ENCODE assay signal across 8 cellular contexts in the genomic region with DNA sequence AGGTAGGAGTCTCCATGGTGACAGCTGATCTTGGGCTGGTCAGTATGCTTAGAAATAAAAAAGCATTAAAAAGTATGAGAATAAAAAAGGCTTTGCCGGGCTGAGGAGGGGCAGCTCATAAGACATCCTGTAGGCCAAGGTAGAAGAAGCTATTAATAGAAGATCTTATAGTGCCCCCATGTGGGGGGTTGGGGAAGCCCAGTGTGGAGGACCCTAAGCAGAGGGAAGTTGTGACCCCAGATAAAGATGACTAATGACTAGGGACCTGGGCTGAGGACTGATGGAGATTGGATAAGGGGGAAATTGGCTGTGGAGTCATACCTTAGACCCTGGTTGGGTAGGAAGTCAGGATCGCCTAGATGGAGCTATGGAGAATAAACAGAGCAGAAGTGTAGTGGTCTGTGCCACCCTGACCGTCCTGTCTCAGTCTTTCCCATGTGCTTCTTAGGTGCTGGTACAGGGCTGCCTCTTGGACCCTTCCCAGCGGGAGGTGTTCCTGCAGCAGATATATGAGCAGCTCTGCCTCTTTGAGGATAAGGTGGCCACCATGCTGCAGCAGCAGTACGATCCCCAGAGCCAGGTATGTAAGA. TPM values are rescaled to one million over a fixed set of nuclear protein-coding genes. Genes with fewer than 3 reads are reported as not detected.
DNase-seq lines count a peak whose midpoint lies in the region; ATAC-seq and TF ChIP-seq lines count a peak whose summit lies in the region.

No MANE protein-coding gene starts in this region.

- no peak overlapping the region for H3K4me3 ChIP-seq in CD4-positive, alpha-beta memory T cell (ENCODE audit: low read length in 2 of 2)
- H3K4me3 ChIP-seq in PC-9, result no peak overlapping the region
- H3K4me3 ChIP-seq in fibroblast of villous mesenchyme (ENCODE audit: low read depth, low read length), result no peak overlapping the region
- no peak overlapping the region for H3K4me3 ChIP-seq in parathyroid adenoma (ENCODE audit: low read depth, low read length)

- no peaks in the 10 kb centered on the region for H3K9me2 ChIP-seq in PC-9 (ENCODE audit: insufficient read depth)

- BruUV-seq in PC-9 (replicated peaks; lab: Mats Ljungman, UMichigan), result no TSS peak

- H3K27ac Mint-ChIP-seq in CD4-positive, alpha-beta memory T cell, result peak overlapping the region in 4 of 7 donors; percentile 4 to 87 (median 68)
- H3K27ac Mint-ChIP-seq in activated T-cell treated with anti-CD3 and anti-CD28 coated beads, Interleukin-2, amount 50 U/mL, for 24 hours, result peak overlapping the region; percentile 35
- no peak overlapping the region for H3K27ac Mint-ChIP-seq in type B pancreatic cell

- intact Hi-C loops in CD4-positive, alpha-beta memory T cell (cut with micrococcal nuclease), result loop anchor here (2.0 kb wide), 1 partner anchor 502 kb away; no protein-coding TSS in a partner anchor
- intact Hi-C loops in PC-9 (cut with micrococcal nuclease; ENCODE audit: unreplicated experiment), result loop anchor here (1.0 to 10.0 kb wide), 6 partner anchors 48 to 640 kb away; a partner anchor contains a TSS

- H3K36me3 Mint-ChIP-seq in CD4-positive, alpha-beta memory T cell, result peaks cover 24 to 27% of the 10 kb centered on the region in 2 donors
- peaks cover 43% of the 10 kb centered on the region for H3K36me3 Mint-ChIP-seq in activated T-cell treated with anti-CD3 and anti-CD28 coated beads, Interleukin-2, amount 50 U/mL, for 24 hours (ENCODE audit: low read depth)
- peaks cover 17% of the 10 kb centered on the region for H3K36me3 Mint-ChIP-seq in type B pancreatic cell

- 0 out of 2 replicates have a peak, but pooled peaks cover 3% of the 10 kb centered on the region for H3F3A ChIP-seq in PC-9 (ENCODE audit: insufficient read depth, low read depth)

- DNase-seq in CD4-positive, alpha-beta memory T cell, result peak; percentile 58 to 68 (median 67)
- DNase-seq in HuH-7 (ENCODE audit: low spot score), result peak; percentile 67
- DNase-seq in PC-9, result peak; percentile 44 to 65
- peak; percentile 63 for DNase-seq in activated T-cell treated with anti-CD3 and anti-CD28 coated beads, Interleukin-2, amount 50 U/mL, for 24 hours
- peak; percentile 68 for DNase-seq in fibroblast of villous mesenchyme (ENCODE audit: low read depth)
- DNase-seq in type B pancreatic cell (ENCODE audit: extremely low spot score, unreplicated experiment), result no peak

- H3K27ac ChIP-seq in CD4-positive, alpha-beta memory T cell (ENCODE audit: low read depth, low read length), result no peak overlapping the region
- H3K27ac ChIP-seq in PC-9 (no peak overlapping the region), parathyroid adenoma (no peak overlapping the region)

- H2AFZ ChIP-seq in PC-9 (no peak overlapping the region), parathyroid adenoma (no peak overlapping the region)

- H3K4me2 ChIP-seq in PC-9 (no peak overlapping the region), parathyroid adenoma (ENCODE audit: low read length) (no peak overlapping the region)

- no peaks in the 10 kb centered on the region for H3K4me1 ChIP-seq in CD4-positive, alpha-beta memory T cell (ENCODE audit: insufficient read depth, low read length)
- H3K4me1 ChIP-seq in PC-9 (replicated peaks; ENCODE audit: insufficient read depth), result no peaks in the 10 kb centered on the region
- no peaks in the 10 kb centered on the region for H3K4me1 ChIP-seq in parathyroid adenoma

- H3K27me3 Mint-ChIP-seq in CD4-positive, alpha-beta memory T cell, result no peaks in the 10 kb centered on the region
- H3K27me3 Mint-ChIP-seq in activated T-cell treated with anti-CD3 and anti-CD28 coated beads, Interleukin-2, amount 50 U/mL, for 24 hours, result no peaks in the 10 kb centered on the region
- no peaks in the 10 kb centered on the region for H3K27me3 Mint-ChIP-seq in type B pancreatic cell

- no peak for ATAC-seq in HG02623 (IDR thresholded peaks at IDR 0.05; ENCODE audit: unreplicated experiment)

- no peaks in the 10 kb centered on the region for H3K9me3 ChIP-seq in CD4-positive, alpha-beta memory T cell (ENCODE audit: control insufficient read depth in 1 of 2, low read length in 2 of 2)
- H3K9me3 ChIP-seq in PC-9 (ENCODE audit: insufficient read depth, low read depth) (no peaks in the 10 kb centered on the region), parathyroid adenoma (ENCODE audit: control insufficient read depth, low read length) (no peaks in the 10 kb centered on the region)

- H3K9ac ChIP-seq in parathyroid adenoma, result no peak overlapping the region

- peaks cover 0 to 6% (median 5%) of the 10 kb centered on the region in 4 donors for H3K4me1 Mint-ChIP-seq in CD4-positive, alpha-beta memory T cell
- H3K4me1 Mint-ChIP-seq in activated T-cell treated with anti-CD3 and anti-CD28 coated beads, Interleukin-2, amount 50 U/mL, for 24 hours (ENCODE audit: low read depth), result peaks cover 2% of the 10 kb centered on the region
- no peaks in the 10 kb centered on the region for H3K4me1 Mint-ChIP-seq in type B pancreatic cell (ENCODE audit: unreplicated experiment)

- H4K20me1 ChIP-seq in PC-9 (ENCODE audit: insufficient read depth), result no peaks in the 10 kb centered on the region

- no peaks in the 10 kb centered on the region for H3K27me3 ChIP-seq in CD4-positive, alpha-beta memory T cell (ENCODE audit: insufficient read depth, low read length)
- no peaks in the 10 kb centered on the region for H3K27me3 ChIP-seq in PC-9 (ENCODE audit: insufficient read depth, low read depth)
- no peaks in the 10 kb centered on the region for H3K27me3 ChIP-seq in parathyroid adenoma (ENCODE audit: control insufficient read depth, insufficient read depth, low read length)

- no peaks in the 10 kb centered on the region for H3K9me3 Mint-ChIP-seq in CD4-positive, alpha-beta memory T cell
- H3K9me3 Mint-ChIP-seq in activated T-cell treated with anti-CD3 and anti-CD28 coated beads, Interleukin-2, amount 50 U/mL, for 24 hours, result no peaks in the 10 kb centered on the region
- no peaks in the 10 kb centered on the region for H3K9me3 Mint-ChIP-seq in type B pancreatic cell

- CTCF ChIA-PET in CD4-positive, alpha-beta memory T cell (lab: Charles Lee; ENCODE audit: partially characterized antibody), result interaction anchor here (0.6 to 6.9 kb wide), 22 partner anchors 8 to 502 kb away, joined by 3 to 218 read pairs (median 4); a partner anchor contains a TSS
- CTCF ChIA-PET in PC-9 (lab: Charles Lee), result interaction anchor here (0.6 to 2.0 kb wide), 10 partner anchors 13 to 638 kb away, joined by 3 to 19 read pairs (median 4); a partner anchor contains a TSS

- POLR2A ChIA-PET in CD4-positive, alpha-beta memory T cell (lab: Charles Lee; ENCODE audit: partially characterized antibody), result interaction anchor here (0.8 to 2.7 kb wide), 6 partner anchors 11 to 191 kb away, joined by 3 to 10 read pairs (median 4); a partner anchor contains a TSS
- POLR2A ChIA-PET in PC-9 (lab: Charles Lee; ENCODE audit: unreplicated experiment), result interaction anchor here (0.7 kb wide), 1 partner anchor 152 kb away, joined by 5 read pairs; no protein-coding TSS in a partner anchor

- H3K79me2 ChIP-seq in PC-9 (ENCODE audit: low read depth), result no peaks in the 10 kb centered on the region
- no peaks in the 10 kb centered on the region for H3K79me2 ChIP-seq in parathyroid adenoma

- peaks cover 40% of the 10 kb centered on the region for H3K36me3 ChIP-seq in CD4-positive, alpha-beta memory T cell (ENCODE audit: insufficient read depth, low read length)
- H3K36me3 ChIP-seq in PC-9 (ENCODE audit: low read depth) (peaks cover 7% of the 10 kb centered on the region; the same call in 1 of the 2 replicates), parathyroid adenoma (ENCODE audit: control insufficient read depth, insufficient read depth, low read length) (no peaks in the 10 kb centered on the region)

- TF ChIP-seq CTCF in PC-9 (conservative IDR thresholded peaks at IDR 0.05) (peak; percentile 80), fibroblast of villous mesenchyme (IDR thresholded peaks at IDR 0.05; ENCODE audit: insufficient read depth, low read depth, low read length) (peak; percentile 66), parathyroid adenoma (IDR thresholded peaks at IDR 0.05) (peak; percentile 49), type B pancreatic cell (conservative IDR thresholded peaks at IDR 0.05) (peak; percentile 85)

- H3K4me3 Mint-ChIP-seq in CD4-positive, alpha-beta memory T cell, result no peak overlapping the region
- no peak overlapping the region for H3K4me3 Mint-ChIP-seq in activated T-cell treated with anti-CD3 and anti-CD28 coated beads, Interleukin-2, amount 50 U/mL, for 24 hours
- H3K4me3 Mint-ChIP-seq in type B pancreatic cell, result no peak overlapping the region

RNA-seq across cellular contexts. Expression of a gene that starts 25.0 kb away (rescaled TPM):
- 100 to 1,000 TPM; 135 to 153 TPM for total RNA-seq in CD4-positive, alpha-beta memory T cell
- 1 to 10 TPM in 1 of 2 donors, under 1 TPM in 1; 0.69 to 8.9 TPM for polyA plus RNA-seq in CD4-positive, alpha-beta memory T cell
- total RNA-seq in PC-9 (2021) (71.6 and 76.1 TPM in 2 replicates), fibroblast of villous mesenchyme (35.4 and 38.7 TPM in 2 replicates), type B pancreatic cell (ENCODE audit: low replicate concordance) (45.8 and 65.7 TPM in 2 replicates)

RNA-seq across cellular contexts. Expression of a gene that starts 25.1 kb away (rescaled TPM):
- 10 to 100 TPM; 34.0 to 35.6 TPM for total RNA-seq in CD4-positive, alpha-beta memory T cell
- polyA plus RNA-seq in CD4-positive, alpha-beta memory T cell, result 10 to 100 TPM; 36.1 to 42.3 TPM
- 54.8 and 56.0 TPM in 2 replicates for total RNA-seq in PC-9 (2021)
- total RNA-seq in fibroblast of villous mesenchyme, result 69.3 and 79.5 TPM in 2 replicates
- 37.2 and 48.1 TPM in 2 replicates for total RNA-seq in type B pancreatic cell (ENCODE audit: low replicate concordance)

RNA-seq across cellular contexts. Expression of a gene that starts 39.0 kb away (rescaled TPM):
- total RNA-seq in CD4-positive, alpha-beta memory T cell, result 10 to 100 TPM; 30.7 to 33.9 TPM
- polyA plus RNA-seq in CD4-positive, alpha-beta memory T cell, result 1 to 10 TPM; 7.3 to 7.7 TPM
- total RNA-seq in PC-9 (2021), result 43.5 and 46.6 TPM in 2 replicates
- total RNA-seq in fibroblast of villous mesenchyme, result 43.6 and 131 TPM in 2 replicates
- total RNA-seq in type B pancreatic cell (ENCODE audit: low replicate concordance), result 20.0 and 36.0 TPM in 2 replicates

RNA-seq across cellular contexts. Expression of a gene that starts 46.9 kb away (rescaled TPM):
- 10 to 100 TPM; 45.3 to 46.0 TPM for total RNA-seq in CD4-positive, alpha-beta memory T cell
- 10 to 100 TPM; 86.4 to 99.3 TPM for polyA plus RNA-seq in CD4-positive, alpha-beta memory T cell
- 131 TPM in 2 replicates for total RNA-seq in PC-9 (2021)
- 43.2 and 51.0 TPM in 2 replicates for total RNA-seq in fibroblast of villous mesenchyme
- 52.2 and 124 TPM in 2 replicates for total RNA-seq in type B pancreatic cell (ENCODE audit: low replicate concordance)

RNA-seq across cellular contexts. Expression of a gene that starts 55.9 kb away (rescaled TPM):
- total RNA-seq in CD4-positive, alpha-beta memory T cell, result under 1 TPM in 1 of 2 experiments, not detected in 1; 0.32 TPM
- polyA plus RNA-seq in CD4-positive, alpha-beta memory T cell, result under 1 TPM in 1 of 2 donors, not detected in 1; 0.14 TPM
- 180 and 229 TPM in 2 replicates for total RNA-seq in PC-9 (2021)
- total RNA-seq in fibroblast of villous mesenchyme, result 34.8 and 51.8 TPM in 2 replicates
- 33.9 and 114 TPM in 2 replicates for total RNA-seq in type B pancreatic cell (ENCODE audit: low replicate concordance)
